ENCODE assay signal across 2 cellular contexts in the genomic region with DNA sequence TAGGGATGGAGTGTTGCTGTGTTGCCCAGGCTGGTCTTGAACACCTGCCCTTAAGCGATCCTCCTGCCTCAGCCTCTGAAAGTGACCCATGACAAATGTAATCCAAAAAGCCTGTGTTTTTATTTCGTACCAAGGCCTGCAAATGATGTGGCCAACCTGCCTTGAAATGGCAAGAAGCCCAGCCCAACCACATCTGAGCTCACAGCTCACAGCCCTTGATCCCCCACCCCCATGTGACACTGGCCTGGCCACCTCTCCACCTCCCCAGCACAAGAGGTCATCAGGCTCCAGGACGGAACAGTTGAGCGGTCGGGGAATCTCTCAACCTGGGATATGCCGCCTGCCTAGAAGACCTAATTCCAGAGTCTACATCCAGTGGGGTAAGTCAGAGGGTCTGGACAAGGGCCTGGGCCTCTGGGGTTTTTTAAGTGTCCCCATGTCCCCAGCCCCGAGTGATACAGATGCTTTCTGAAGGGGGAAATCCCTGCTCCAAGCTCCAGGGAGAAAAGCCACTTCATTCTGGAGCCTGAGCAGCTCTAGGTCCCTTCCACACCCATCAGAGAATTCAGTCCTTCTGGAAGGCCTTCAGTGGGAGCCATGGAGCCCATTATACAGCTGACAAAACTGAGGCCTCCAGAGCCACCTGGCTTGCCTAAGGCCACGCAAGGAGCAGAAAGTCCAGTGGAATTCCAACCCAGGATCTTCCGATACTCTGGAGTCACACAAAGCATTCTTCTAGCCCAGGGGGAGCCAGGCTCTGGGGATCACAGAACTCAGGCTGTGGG.
TF ChIP-seq lines count a peak whose summit lies in the region.

No MANE protein-coding gene starts in this region.

TF ChIP-seq in HEK293, 187 proteins besides CTCF, POLR2A, EP300 and RAD21:
- TF ChIP-seq YY1 (tag by site-specific recombination; IDR thresholded peaks at IDR 0.05), result no peak
- no peak for TF ChIP-seq GLI2 (tag by site-specific recombination; IDR thresholded peaks at IDR 0.05; ENCODE audit: borderline replicate concordance, low read depth)
- TF ChIP-seq, protein P1, sequence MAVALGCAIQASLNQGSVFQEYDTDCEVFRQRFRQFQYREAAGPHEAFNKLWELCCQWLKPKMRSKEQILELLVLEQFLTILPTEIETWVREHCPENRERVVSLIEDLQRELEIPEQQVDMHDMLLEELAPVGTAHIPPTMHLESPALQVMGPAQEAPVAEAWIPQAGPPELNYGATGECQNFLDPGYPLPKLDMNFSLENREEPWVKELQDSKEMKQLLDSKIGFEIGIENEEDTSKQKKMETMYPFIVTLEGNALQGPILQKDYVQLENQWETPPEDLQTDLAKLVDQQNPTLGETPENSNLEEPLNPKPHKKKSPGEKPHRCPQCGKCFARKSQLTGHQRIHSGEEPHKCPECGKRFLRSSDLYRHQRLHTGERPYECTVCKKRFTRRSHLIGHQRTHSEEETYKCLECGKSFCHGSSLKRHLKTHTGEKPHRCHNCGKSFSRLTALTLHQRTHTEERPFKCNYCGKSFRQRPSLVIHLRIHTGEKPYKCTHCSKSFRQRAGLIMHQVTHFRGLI (tag by site-specific recombination; IDR thresholded peaks at IDR 0.05), result peak; percentile 95
- no peak for TF ChIP-seq ZNF48 (tag by site-specific recombination; IDR thresholded peaks at IDR 0.05)
- TF ChIP-seq ZFP3 (tag by site-specific recombination; IDR thresholded peaks at IDR 0.05; ENCODE audit: low read depth), result no peak

TF ChIP-seq in H1, 55 proteins besides CTCF, POLR2A, EP300 and RAD21:
- TF ChIP-seq USF2 (IDR thresholded peaks at IDR 0.05; ENCODE audit: low read length) (no peak), EZH2 (IDR thresholded peaks at IDR 0.05; ENCODE audit: low read depth, low read length, severe bottlenecking) (no peak), KDM1A (IDR thresholded peaks at IDR 0.05; ENCODE audit: borderline replicate concordance, low read length) (peak; percentile 78), EGR1 (IDR thresholded peaks at IDR 0.05; ENCODE audit: borderline replicate concordance, low read depth, low read length) (no peak), SIRT6 (IDR thresholded peaks at IDR 0.05; ENCODE audit: low read length) (no peak)
